ENCODE assay signal across 21 cellular contexts in the genomic region with DNA sequence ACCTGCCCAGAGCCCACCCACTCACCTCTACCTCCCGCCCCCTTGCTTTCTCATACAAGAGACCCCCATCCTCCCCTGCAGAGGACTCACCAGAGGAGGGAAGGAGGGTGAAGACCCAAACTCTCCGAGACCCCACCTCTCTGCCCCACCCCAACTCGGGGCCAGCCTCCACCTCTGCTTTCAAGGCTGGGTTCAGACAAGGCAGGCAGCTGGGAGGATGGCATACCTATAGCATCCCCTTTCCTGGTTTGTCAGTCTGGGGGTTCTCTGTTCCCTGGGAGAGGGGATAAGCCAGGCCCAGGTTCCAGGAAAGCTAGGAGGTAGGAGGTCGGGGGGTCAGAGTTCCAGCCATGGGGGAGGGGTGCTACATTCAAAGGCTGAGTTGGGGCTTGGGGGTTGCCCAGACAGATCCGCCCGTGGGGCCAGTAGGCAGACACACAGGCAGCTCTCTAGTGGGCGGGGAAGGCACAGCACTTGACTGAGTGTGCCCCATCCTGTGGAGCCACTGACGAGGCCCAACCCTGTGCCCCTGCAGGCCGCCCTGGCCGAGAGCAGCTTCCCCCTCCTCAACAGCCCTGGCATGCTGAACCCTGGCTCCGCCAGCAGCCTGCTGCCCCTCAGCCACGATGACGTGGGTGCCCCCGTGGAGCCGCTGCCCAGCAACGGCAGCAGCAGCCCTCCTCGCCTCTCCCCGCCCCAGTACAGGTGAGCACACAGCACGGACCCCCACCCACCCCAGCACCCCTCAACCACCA. TPM values are rescaled to one million over a fixed set of nuclear protein-coding genes. Genes with fewer than 3 reads are reported as not detected.
DNase-seq lines count a peak whose midpoint lies in the region; ATAC-seq, FAIRE-seq and TF ChIP-seq lines count a peak whose summit lies in the region.
"Had no signal": no experiment of that assay in that cellular context is flagged by ENCODE, and none has a peak within 500 bp of the region (broad histone marks: within the 10 kb centered on the region; RNA-seq: fewer than 3 reads in every experiment).

No MANE protein-coding gene starts in this region.

- TF ChIP-seq EP300 in H1 (IDR thresholded peaks at IDR 0.05; ENCODE audit: borderline replicate concordance in 1 of 2, low read depth in 2 of 2, low read length in 2 of 2) = no peak

- no peak overlapping the region for H3K4ac ChIP-seq in H1 (replicated peaks; ENCODE audit: insufficient read length, low read depth, low read length)

- H3K27me3 ChIP-seq in Caco-2 (replicated peaks; ENCODE audit: control insufficient read depth, insufficient read depth, low read length) = no peaks in the 10 kb centered on the region
- H3K27me3 ChIP-seq in H1 (replicated peaks in 1 of 4; ENCODE audit: control insufficient read depth in 3 of 4, extremely low read depth in 1 of 4, insufficient read depth in 3 of 4, low read length in 3 of 4) = no peaks in the 10 kb centered on the region
- H3K27me3 ChIP-seq in osteoblast (ENCODE audit: insufficient read depth, low read length) = no peaks in the 10 kb centered on the region
- H3K27me3 ChIP-seq: BLaER1 had no signal

- H3K9me3 ChIP-seq in Caco-2 (no peaks in the 10 kb centered on the region), HEK293 (ENCODE audit: control insufficient read depth, insufficient read depth, low read depth, low read length) (no peaks in the 10 kb centered on the region), H1 (ENCODE audit: insufficient read depth in 2 of 2, low read depth in 1 of 2, low read length in 1 of 2) (no peaks in the 10 kb centered on the region), osteoblast (ENCODE audit: low read depth, low read length) (no peaks in the 10 kb centered on the region)
- H3K9me3 ChIP-seq: BLaER1 had no signal

- H4K91ac ChIP-seq in H1 (replicated peaks; ENCODE audit: insufficient read length, low read length) = no peak overlapping the region

- CTCF ChIA-PET in Caco-2 (lab: Charles Lee) = no interaction called here
- CTCF ChIA-PET in HEK293 (lab: Yijun Ruan, JAX) = interaction anchor here (0.5 to 13.7 kb wide), 5 partner anchors 85 to 229 kb away, joined by 3 to 122 read pairs (median 28); no protein-coding TSS in a partner anchor
- CTCF ChIA-PET in H1 (lab: Charles Lee; ENCODE audit: partially characterized antibody) = interaction anchor here (0.6 to 27.7 kb wide), 16 partner anchors 8 to 227 kb away, joined by 3 to 361 read pairs (median 6); no protein-coding TSS in a partner anchor

- TF ChIP-seq CTCF in Caco-2 (IDR thresholded peaks at IDR 0.05; ENCODE audit: insufficient read depth in 1 of 2, low read depth in 1 of 2, low read length in 1 of 2, severe bottlenecking in 1 of 2, unreplicated experiment in 1 of 2) (no peak), HEK293 (tag by site-specific recombination; IDR thresholded peaks at IDR 0.05) (no peak), H1 (IDR thresholded peaks at IDR 0.05; ENCODE audit: control extremely low read depth in 1 of 3, insufficient read depth in 1 of 3, low read depth in 1 of 3, low read length in 3 of 3) (no peak), osteoblast (IDR thresholded peaks at IDR 0.05; ENCODE audit: extremely low read depth, low read depth, low read length) (no peak)

- no peak overlapping the region for H2AFZ ChIP-seq in H1 (ENCODE audit: low read length)
- H2AFZ ChIP-seq in osteoblast (ENCODE audit: low read length) = no peak overlapping the region

- H3K23ac ChIP-seq in H1 (ENCODE audit: insufficient read length) = no peak overlapping the region

- H2BK15ac ChIP-seq in H1 (ENCODE audit: low read length) = no peak overlapping the region

- TF ChIP-seq RAD21 in H1 (IDR thresholded peaks at IDR 0.05 in 1 of 2, conservative IDR thresholded peaks at IDR 0.05 in 1 of 2; ENCODE audit: low read depth in 2 of 2, low read length in 2 of 2) = no peak

- ATAC-seq in HG02870 (IDR thresholded peaks at IDR 0.05; ENCODE audit: unreplicated experiment) = no peak
- ATAC-seq: GM12878, HCT116, PC-3 had no signal

- no peak overlapping the region; the same call in none of the 2 replicates for H3K18ac ChIP-seq in H1 (ENCODE audit: extremely low read depth, low read length)

- H3K36me3 Mint-ChIP-seq in Caco-2 (ENCODE audit: insufficient read depth, unreplicated experiment) = peaks cover 98% of the 10 kb centered on the region

- DNase-seq in Caco-2 (peak in 1 of 2 experiments; percentile 31), H1 (ENCODE audit: low read depth in 1 of 2, low spot score in 2 of 2) (no peak), osteoblast (ENCODE audit: insufficient read length, low spot score, missing footprints) (peak; percentile 66), NCI-H526 (lab: John Stamatoyannopoulos, UW) (no peak)
- no peak for DNase-seq in activated CD4-positive, alpha-beta T cell treated with anti-CD3 and anti-CD28 coated beads for 48 hours
- DNase-seq in activated naive CD4-positive, alpha-beta T cell treated with Interleukin-2 at 50 U/mL for 16 hours = no peak
- DNase-seq: Calu3; CD4-positive, alpha-beta memory T cell; GF-D8; KBM-7; MV-4-11; NCI-H1694 treated with DMSO at 0.1 percent for 48 hours; NCI-H2107; NCI-H226; NCI-H524; PC-3 had no signal

- H3K4me3 ChIP-seq in Caco-2 (ENCODE audit: low read depth, low read length) (no peak overlapping the region), HEK293 (ENCODE audit: low read depth, low read length) (no peak overlapping the region), H1 (ENCODE audit: extremely low read depth in 1 of 4, insufficient read depth in 2 of 4, low read depth in 3 of 4, low read length in 4 of 4) (no peak overlapping the region), osteoblast (ENCODE audit: insufficient read depth, low read length) (no peak overlapping the region)
- H3K4me3 ChIP-seq: BLaER1, GM12878 had no signal

- no peak overlapping the region for H2BK20ac ChIP-seq in H1 (ENCODE audit: low read length)

- H3K4me3 Mint-ChIP-seq in Caco-2 (ENCODE audit: unreplicated experiment) = no peak overlapping the region
- H3K4me3 Mint-ChIP-seq: CD4-positive, alpha-beta memory T cell had no signal

- H3K27me3 Mint-ChIP-seq in Caco-2 (ENCODE audit: insufficient read depth, unreplicated experiment) = no peaks in the 10 kb centered on the region
- H3K27me3 Mint-ChIP-seq: CD4-positive, alpha-beta memory T cell had no signal

- peaks cover 0 to 2% of the 10 kb centered on the region in 2 experiments for H4K20me1 ChIP-seq in H1 (replicated peaks in 1 of 2; ENCODE audit: control insufficient read depth in 1 of 2, insufficient read depth in 2 of 2, low read length in 2 of 2)
- H4K20me1 ChIP-seq in osteoblast (ENCODE audit: insufficient read depth, low read length) = no peaks in the 10 kb centered on the region
- H4K20me1 ChIP-seq: BLaER1 had no signal

- no peak overlapping the region for H2BK12ac ChIP-seq in H1 (ENCODE audit: low read depth, low read length)

- H3K4me2 ChIP-seq in H1 (ENCODE audit: insufficient read depth in 1 of 2, low read depth in 2 of 2, low read length in 2 of 2) = no peak overlapping the region
- H3K4me2 ChIP-seq in osteoblast (ENCODE audit: insufficient read depth, low read length) = no peak overlapping the region

- H4K5ac ChIP-seq in H1 (ENCODE audit: insufficient read length, low read depth, low read length) = no peak overlapping the region

- no peak for FAIRE-seq in H1 (lab: Jason Lieb, UNC)
- FAIRE-seq: GM12878 had no signal

- no TSS peak for BruUV-seq in Caco-2 (replicated peaks; lab: Mats Ljungman, UMichigan)

- H2AK5ac ChIP-seq in H1 (ENCODE audit: low read depth, low read length) = peak overlapping the region; percentile 24; the same call in 1 of the 2 replicates

- no peak for TF ChIP-seq POLR2A in H1 (IDR thresholded peaks at IDR 0.05; ENCODE audit: control extremely low read depth in 1 of 2, low read depth in 2 of 2, low read length in 2 of 2)

- H3K14ac ChIP-seq in H1 (ENCODE audit: insufficient read length) = no peak overlapping the region

- no peak overlapping the region for H3K56ac ChIP-seq in H1 (replicated peaks; ENCODE audit: insufficient read length, low read depth, low read length)

- H3K4me1 ChIP-seq in Caco-2 (no peaks in the 10 kb centered on the region), HEK293 (ENCODE audit: control insufficient read depth, insufficient read depth, low read length) (no peaks in the 10 kb centered on the region), H1 (replicated peaks in 1 of 4; ENCODE audit: control insufficient read depth in 3 of 4, insufficient read depth in 4 of 4, low read length in 3 of 4) (peaks cover 0 to 27% (median 16%) of the 10 kb centered on the region in 4 experiments; a peak in 6 of 7 replicates), osteoblast (ENCODE audit: insufficient read depth, low read length) (peaks cover under 1% of the 10 kb centered on the region)

- no peaks in the 10 kb centered on the region for H3K9me3 Mint-ChIP-seq in Caco-2 (ENCODE audit: unreplicated experiment)
- H3K9me3 Mint-ChIP-seq: CD4-positive, alpha-beta memory T cell had no signal

- no peak overlapping the region for H2BK120ac ChIP-seq in H1 (replicated peaks; ENCODE audit: low read depth, low read length)

- 83% methylated on average over 11 of the region's 19 CpGs; no CpG with 5 or more reads in 1 of the 2 experiments for WGBS in H1 (ENCODE audit: extremely low coverage in 1 of 2, insufficient coverage in 1 of 2, insufficient read length in 1 of 2, insufficient replicate concordance in 2 of 2, low coverage in 1 of 2, low lambda C conversion rate in 2 of 2, missing lambda C conversion rate in 1 of 2), 2 experiments

- no peaks in the 10 kb centered on the region for H3K79me1 ChIP-seq in H1 (ENCODE audit: low read depth, low read length)

- 0 out of 2 replicates have a peak overlapping the region, but pooled peaks have one; percentile 63 for H2BK5ac ChIP-seq in H1 (ENCODE audit: low read depth, low read length)

- H3K79me2 ChIP-seq in H1 (ENCODE audit: control insufficient read depth in 1 of 2, insufficient read depth in 2 of 2, low read length in 2 of 2) (no peaks in the 10 kb centered on the region), osteoblast (ENCODE audit: insufficient read depth, low read length) (no peaks in the 10 kb centered on the region)

- H3K23me2 ChIP-seq in H1 (ENCODE audit: low read depth, low read length) = no peaks in the 10 kb centered on the region

- no peak overlapping the region for H3K9ac ChIP-seq in H1 (replicated peaks in 1 of 4; ENCODE audit: extremely low read depth in 1 of 4, low read depth in 3 of 4, low read length in 3 of 4)
- H3K9ac ChIP-seq: BLaER1 had no signal

- intact Hi-C loops in Caco-2 (cut with micrococcal nuclease; ENCODE audit: unreplicated experiment) = no loop called here

- H4K8ac ChIP-seq in H1 (ENCODE audit: extremely low read depth, insufficient read depth, low read length) = no peak overlapping the region

- peaks cover 14% of the 10 kb centered on the region for H3K36me3 ChIP-seq in Caco-2 (ENCODE audit: control insufficient read depth, insufficient read depth, low read length)
- peaks cover 7 to 45% of the 10 kb centered on the region in 2 experiments; a peak in 2 of 3 replicates for H3K36me3 ChIP-seq in HEK293 (ENCODE audit: control insufficient read depth in 2 of 2, insufficient read depth in 1 of 2, low read length in 2 of 2)
- H3K36me3 ChIP-seq in H1 (ENCODE audit: control insufficient read depth in 2 of 4, insufficient read depth in 4 of 4, low read length in 3 of 4) = no peaks in the 10 kb centered on the region
- H3K36me3 ChIP-seq in osteoblast (ENCODE audit: insufficient read depth, low read length) = no peaks in the 10 kb centered on the region

- H3K27ac Mint-ChIP-seq in Caco-2 (ENCODE audit: unreplicated experiment) = peak overlapping the region; percentile 53
- H3K27ac Mint-ChIP-seq: CD4-positive, alpha-beta memory T cell had no signal

- no peak overlapping the region for H3K27ac ChIP-seq in HEK293 (ENCODE audit: extremely low read depth, low read depth, low read length)
- no peak overlapping the region for H3K27ac ChIP-seq in H1 (ENCODE audit: low read depth, low read length)
- H3K27ac ChIP-seq in osteoblast (ENCODE audit: low read depth, low read length) = no peak overlapping the region

- POLR2A ChIA-PET in Caco-2 (lab: Charles Lee) = no interaction called here
- POLR2A ChIA-PET in HEK293 (lab: Yijun Ruan, JAX) = interaction anchor here (1.2 kb wide), 1 partner anchor 50 kb away, joined by 3 read pairs; no protein-coding TSS in a partner anchor
- POLR2A ChIA-PET in H1 (lab: Charles Lee; ENCODE audit: partially characterized antibody) = interaction anchor here (0.6 to 1.2 kb wide), 6 partner anchors 12 to 197 kb away, joined by 3 to 4 read pairs (median 3); no protein-coding TSS in a partner anchor

- peaks cover 15% of the 10 kb centered on the region for H3K4me1 Mint-ChIP-seq in Caco-2 (ENCODE audit: low read depth, unreplicated experiment)

RNA-seq across cellular contexts. Expression of a gene that starts 40.8 kb away (rescaled TPM):
- total RNA-seq in Caco-2 (2022) = 0.51 TPM in 1 of 2 replicates, not detected in the other
- total RNA-seq in H1 (2021; fragmentation: NEBNext Ultra II Directional; extraction: Animal tissue kit (Norgen Biotek cat#: 25700)) = 38.5 and 41.0 TPM in 2 replicates
- polyA plus RNA-seq in H1 (2011; rRNA removed) = 65.6 and 78.9 TPM in 2 replicates
- polyA plus RNA-seq in H1 (2011; cell fraction: cytosol; rRNA removed) = 73.5 TPM
- 60.0 TPM for polyA plus RNA-seq in H1 (2011; cell fraction: nucleus; rRNA removed)
- polyA plus RNA-seq in H1 (2012, experiment 1 of 2) = 21.8 to 38.0 TPM (median 35.1 TPM) in 4 replicates
- 41.2 TPM for polyA plus RNA-seq in H1 (2012, experiment 2 of 2)
- polyA plus RNA-seq in H1 (2013, experiment 1 of 2) = 36.9 TPM
- 40.4 TPM for polyA plus RNA-seq in H1 (2013, experiment 2 of 2)
- polyA minus RNA-seq in H1 (2011; rRNA and poly(A)+ RNA removed) = 10.9 and 15.4 TPM in 2 replicates
- polyA minus RNA-seq in H1 (2011; cell fraction: cytosol; rRNA and poly(A)+ RNA removed) = 22.2 TPM
- 12.8 TPM for polyA minus RNA-seq in H1 (2011; cell fraction: nucleus; rRNA and poly(A)+ RNA removed)
- 0.72 and 5.3 TPM in 2 replicates for total RNA-seq in osteoblast
- total RNA-seq: CD4-positive, alpha-beta memory T cell; GM12878 had no signal
- polyA plus RNA-seq: CD4-positive, alpha-beta memory T cell; GM12878 had no signal

RNA-seq across cellular contexts. Expression of a gene that starts 51.2 kb away (rescaled TPM):
- total RNA-seq in Caco-2 (2022) = 108 and 117 TPM in 2 replicates
- 13.3 and 14.7 TPM in 2 replicates for total RNA-seq in H1 (2021; fragmentation: NEBNext Ultra II Directional; extraction: Animal tissue kit (Norgen Biotek cat#: 25700))
- polyA plus RNA-seq in H1 (2011; rRNA removed) = 4.8 and 6.7 TPM in 2 replicates
- 2.2 TPM for polyA plus RNA-seq in H1 (2011; cell fraction: cytosol; rRNA removed)
- polyA plus RNA-seq in H1 (2011; cell fraction: nucleus; rRNA removed) = 8.8 TPM
- polyA plus RNA-seq in H1 (2012, experiment 1 of 2) = 9.6 to 20.8 TPM (median 19.1 TPM) in 4 replicates
- polyA plus RNA-seq in H1 (2012, experiment 2 of 2) = 13.4 TPM
- polyA plus RNA-seq in H1 (2013, experiment 1 of 2) = 5.1 TPM
- polyA plus RNA-seq in H1 (2013, experiment 2 of 2) = 5.1 TPM
- 2.0 and 2.4 TPM in 2 replicates for polyA minus RNA-seq in H1 (2011; rRNA and poly(A)+ RNA removed)
- polyA minus RNA-seq in H1 (2011; cell fraction: cytosol; rRNA and poly(A)+ RNA removed) = 9.3 TPM
- 5.1 TPM for polyA minus RNA-seq in H1 (2011; cell fraction: nucleus; rRNA and poly(A)+ RNA removed)
- 2.9 and 3.3 TPM in 2 replicates for total RNA-seq in osteoblast
